ENCODE assay signal across 39 cellular contexts in the genomic region with DNA sequence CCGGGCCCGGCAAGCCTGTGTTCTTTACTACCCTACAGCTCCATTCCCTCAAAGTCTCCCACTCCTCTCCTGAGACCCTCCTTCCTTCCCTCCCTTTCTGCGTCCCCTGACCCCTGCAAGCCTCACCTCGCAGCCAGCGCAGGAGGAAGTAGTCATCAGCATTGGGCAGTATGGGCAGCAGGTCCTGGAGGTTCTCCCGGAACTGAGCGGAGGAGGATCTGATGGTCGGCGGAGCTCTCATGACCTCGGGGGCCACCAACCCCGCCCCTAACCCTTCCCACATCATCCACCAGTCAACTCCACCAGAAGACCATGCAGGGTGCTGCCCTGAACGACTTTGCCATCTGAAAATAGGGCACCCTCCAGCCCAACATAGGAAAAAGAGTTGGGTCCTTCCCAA. TPM values are rescaled to one million over a fixed set of nuclear protein-coding genes. Genes with fewer than 3 reads are reported as not detected.
"Had no signal": no experiment of that assay in that cellular context is flagged by ENCODE, and none has a peak within 500 bp of the region (broad histone marks: within the 10 kb centered on the region; RNA-seq: fewer than 3 reads in every experiment).

No MANE protein-coding gene starts in this region.

- H3K4me2 ChIP-seq: KMS-11 had no signal

- H3K27ac ChIP-seq: KMS-11 had no signal

- H3K36me3 ChIP-seq: MG63 had no signal

- H3K4me3 ChIP-seq: MG63 had no signal

- H3K9ac ChIP-seq: KMS-11 had no signal

- DNase-seq: Karpas-422, Kasumi-1, MG63, MM.1S, MV-4-11, NCI-H1048, NCI-H1092, NCI-H1092 treated with DMSO at 0.1 percent for 48 hours, NCI-H1105, NCI-H1105 treated with DMSO at 0.1 percent for 48 hours, NCI-H1417, NCI-H1417 treated with DMSO at 0.1 percent for 48 hours, NCI-H1436, NCI-H1436 treated with DMSO at 0.1 percent for 48 hours, NCI-H146, NCI-H1694, NCI-H1694 treated with DMSO at 0.1 percent for 48 hours, NCI-H187, NCI-H187 treated with DMSO at 0.1 percent for 48 hours, NCI-H1930, NCI-H2029, NCI-H2029 treated with DMSO at 0.1 percent for 48 hours, NCI-H2081, NCI-H2081 treated with DMSO at 0.1 percent for 48 hours, NCI-H2107, NCI-H2171, NCI-H2171 treated with DMSO at 0.1 percent for 48 hours, NCI-H2227 treated with DMSO at 0.1 percent for 48 hours, NCI-H226, NCI-H345, NCI-H446, NCI-H446 treated with DMSO at 0.1 percent for 48 hours, NCI-H510A, NCI-H510A treated with DMSO at 0.1 percent for 48 hours had no signal

- H3K9me3 ChIP-seq: MG63 had no signal

- H3K27me3 ChIP-seq: MG63 had no signal

RNA-seq across cellular contexts. Expression of a gene that starts 1.9 kb away (rescaled TPM):
- total RNA-seq: LHCN-M2, M059J, MCF 10A had no signal

RNA-seq across cellular contexts. Expression of a gene that starts 31.7 kb away (rescaled TPM):
- total RNA-seq: LHCN-M2, M059J, MCF 10A, NCI-H460 had no signal

RNA-seq across cellular contexts. Expression of a gene that starts 43.0 kb away (rescaled TPM):
- total RNA-seq: LHCN-M2, M059J, MCF 10A, NCI-H460 had no signal
